ENCODE assay signal across 10 cellular contexts in the genomic region with DNA sequence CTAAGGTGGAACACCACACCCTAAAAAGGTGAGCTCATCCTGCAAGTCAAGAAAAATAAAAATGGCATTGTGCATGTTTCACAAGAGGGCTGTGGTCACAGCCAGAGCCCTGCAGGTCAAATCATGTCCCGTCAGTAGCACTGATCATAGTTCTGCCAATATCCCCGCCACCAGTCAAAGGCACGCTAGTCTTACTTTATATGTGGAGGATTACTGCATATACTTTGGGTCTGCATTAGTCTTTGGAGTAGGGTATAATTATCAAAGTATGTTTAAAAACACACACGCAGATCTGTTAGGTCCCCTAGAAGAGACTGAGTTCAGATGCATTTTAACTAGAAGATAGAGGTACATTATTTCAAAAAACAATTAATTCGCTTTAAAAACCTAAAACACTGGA. TPM values are rescaled to one million over a fixed set of nuclear protein-coding genes. Genes with fewer than 3 reads are reported as not detected.
DNase-seq lines count a peak whose midpoint lies in the region; ATAC-seq, FAIRE-seq and TF ChIP-seq lines count a peak whose summit lies in the region.
"Had no signal": no experiment of that assay in that cellular context is flagged by ENCODE, and none has a peak within 500 bp of the region (broad histone marks: within the 10 kb centered on the region; RNA-seq: fewer than 3 reads in every experiment).

No MANE protein-coding gene starts in this region.

- peaks cover 6% of the 10 kb centered on the region for H3K4me1 Mint-ChIP-seq in astrocyte (ENCODE audit: low read depth, unreplicated experiment)

- peaks cover 21% of the 10 kb centered on the region for H3K79me2 ChIP-seq in astrocyte (ENCODE audit: insufficient read depth, low read length)

- no peak for TF ChIP-seq RAD21 in A549 (conservative IDR thresholded peaks at IDR 0.05 in 1 of 2, IDR thresholded peaks at IDR 0.05 in 1 of 2)

- H3K9ac ChIP-seq in HUES6 (ENCODE audit: low read length) = peak overlapping the region; percentile 98
- H3K9ac ChIP-seq in astrocyte (ENCODE audit: low read length) = peak overlapping the region; percentile 88

- DNase-seq in A549 (ENCODE audit: low read depth in 1 of 2, low spot score in 1 of 2) (peak; percentile 28 to 35), astrocyte (ENCODE audit: low read depth) (no peak), left colon (peak in 1 of 2 donors; percentile 21), NCI-H524 treated with DMSO at 0.1 percent for 48 hours (lab: John Stamatoyannopoulos, UW) (no peak), RCC 7860 (ENCODE audit: low spot score) (no peak)
- DNase-seq: activated CD4-positive, CD25-positive, alpha-beta regulatory T cell treated with anti-CD3 and anti-CD28 coated beads, Interleukin-2, amount 50 U/mL, for 72 hours; effector memory CD8-positive, alpha-beta T cell had no signal

- TF ChIP-seq EP300 in A549 (IDR thresholded peaks at IDR 0.05) = no peak

- H3K9me3 Mint-ChIP-seq in astrocyte (ENCODE audit: unreplicated experiment) = no peaks in the 10 kb centered on the region
- H3K9me3 Mint-ChIP-seq: effector memory CD8-positive, alpha-beta T cell had no signal

- H3K36me3 ChIP-seq in HUES6 (ENCODE audit: control insufficient read depth, insufficient read depth, low read length) = peaks cover 14% of the 10 kb centered on the region; the same call in 1 of the 2 replicates
- H3K36me3 ChIP-seq in astrocyte (ENCODE audit: insufficient read depth, low read length) = no peaks in the 10 kb centered on the region

- peak overlapping the region; percentile 85 for H3K4me3 Mint-ChIP-seq in astrocyte (ENCODE audit: unreplicated experiment)

- peaks cover 9% of the 10 kb centered on the region for H3K27me3 ChIP-seq in HUES6 (ENCODE audit: control insufficient read depth, insufficient read depth, low read length)
- H3K27me3 ChIP-seq in astrocyte (ENCODE audit: insufficient read depth, low read length) = no peaks in the 10 kb centered on the region

- H3K27ac ChIP-seq in A549 = peak overlapping the region; percentile 91 to 97
- H3K27ac ChIP-seq in HUES6 (ENCODE audit: low read depth, low read length) = peak overlapping the region; percentile 38
- no peak overlapping the region for H3K27ac ChIP-seq in astrocyte (ENCODE audit: low read depth, low read length)

- 8% methylated on average over 5 of the region's 5 CpGs for WGBS in A549 (ENCODE audit: missing lambda C conversion rate)

- no peak for TF ChIP-seq POLR2A in A549 (IDR thresholded peaks at IDR 0.05; ENCODE audit: low read length)

- CTCF ChIA-PET in A549 (lab: Yijun Ruan, JAX) = interaction anchor here (1.0 to 2.9 kb wide), 7 partner anchors 9 to 586 kb away, joined by 3 to 27 read pairs (median 6); no protein-coding TSS in a partner anchor

- POLR2A ChIA-PET in A549 (lab: Yijun Ruan, JAX) = no interaction called here

- peaks cover 6% of the 10 kb centered on the region for H4K20me1 ChIP-seq in astrocyte (ENCODE audit: insufficient read depth, low read length)

- H3K4me1 ChIP-seq in A549 (peaks cover 37% of the 10 kb centered on the region), HUES6 (ENCODE audit: control insufficient read depth, insufficient read depth, low read length) (peaks cover 22% of the 10 kb centered on the region), astrocyte (ENCODE audit: insufficient read depth, low read length) (peaks cover 6% of the 10 kb centered on the region)

- peak in 1 of 2 experiments; percentile 23; a peak in 3 of 6 replicates for ATAC-seq in A549
- peak; percentile 35 for ATAC-seq in left colon
- ATAC-seq in HG03460 (IDR thresholded peaks at IDR 0.05; ENCODE audit: unreplicated experiment) = no peak
- ATAC-seq in HG03108 (IDR thresholded peaks at IDR 0.05; ENCODE audit: unreplicated experiment) = no peak
- ATAC-seq: effector memory CD8-positive, alpha-beta T cell had no signal

- TF ChIP-seq CTCF in A549 (IDR thresholded peaks at IDR 0.05) = no peak
- TF ChIP-seq CTCF in astrocyte (IDR thresholded peaks at IDR 0.05; ENCODE audit: insufficient read depth, low read depth, low read length) = no peak

- peaks cover 7% of the 10 kb centered on the region for H3K27me3 Mint-ChIP-seq in astrocyte (ENCODE audit: low read depth, unreplicated experiment)

- H2AFZ ChIP-seq in astrocyte (ENCODE audit: low read depth, low read length) = no peak overlapping the region

- H3K9me3 ChIP-seq in A549 (no peaks in the 10 kb centered on the region), HUES6 (ENCODE audit: control insufficient read depth, insufficient read depth, low read depth, low read length) (no peaks in the 10 kb centered on the region; the same call in 1 of the 2 replicates), astrocyte (ENCODE audit: insufficient read depth, low read depth, low read length) (no peaks in the 10 kb centered on the region)

- intact Hi-C loops in left colon (cut with DNase I, micrococcal nuclease) = loop anchor here in 1 of 2 donors (5.0 kb wide), 1 partner anchor 398 kb away; no protein-coding TSS in a partner anchor

- H3K4me3 ChIP-seq in A549 = peak overlapping the region; percentile 67
- H3K4me3 ChIP-seq in HUES6 (ENCODE audit: low read depth, low read length) = peak overlapping the region; percentile 95
- H3K4me3 ChIP-seq in astrocyte (ENCODE audit: insufficient read depth, low read depth, low read length) = peak overlapping the region; percentile 67

- H3K4me2 ChIP-seq in A549 (peak overlapping the region; percentile 92), astrocyte (ENCODE audit: low read length) (peak overlapping the region; percentile 85)

- no peaks in the 10 kb centered on the region for H3K36me3 Mint-ChIP-seq in astrocyte (ENCODE audit: low read depth, unreplicated experiment)

- FAIRE-seq in A549 (lab: Jason Lieb, UNC) = no peak
- FAIRE-seq in astrocyte (lab: Jason Lieb, UNC) = no peak
- FAIRE-seq in RCC 7860 (lab: Jason Lieb, UNC) = no peak

- no peak overlapping the region for H3K27ac Mint-ChIP-seq in astrocyte (ENCODE audit: unreplicated experiment)

TF ChIP-seq in A549, 52 proteins besides CTCF, POLR2A, EP300 and RAD21:
- TF ChIP-seq HMGXB4 (CRISPR knock-in tag; IDR thresholded peaks at IDR 0.05; ENCODE audit: borderline replicate concordance) (no peak), CEBPB (IDR thresholded peaks at IDR 0.05) (0 out of 4 replicates have a peak, but pooled peaks of 1 of the 2 experiments have one; percentile 3), ATOH8 (CRISPR knock-in tag; IDR thresholded peaks at IDR 0.05; ENCODE audit: low read depth) (no peak)

RNA-seq across cellular contexts. Expression of gene PERP, which starts 1.8 kb away (rescaled TPM):
- polyA plus RNA-seq in A549 (2011; rRNA removed) (48.3 and 52.5 TPM in 2 replicates), A549 (2017; fragmentation: RNase III; extraction: RNeasy Plus Mini Kit Qiagen cat#74134 plus additional on column Dnase treatment) (53.2 to 67.2 TPM (median 66.8 TPM) in 3 replicates)
- 15.0 and 21.9 TPM in 2 replicates for polyA plus RNA-seq in A549 (2012; cell fraction: cytosol; rRNA removed)
- polyA plus RNA-seq in A549 (2012; cell fraction: nucleus; rRNA removed) = 13.0 and 16.8 TPM in 2 replicates
- polyA minus RNA-seq in A549 (2011; rRNA and poly(A)+ RNA removed) = 30.5 and 35.7 TPM in 2 replicates
- total RNA-seq in astrocyte (36.4 and 43.1 TPM in 2 replicates), left colon (10 to 100 TPM; 64.3 to 81.2 TPM)

RNA-seq across cellular contexts. Expression of gene ARFGEF3, which starts 56.3 kb away (rescaled TPM):
- polyA plus RNA-seq in A549 (2011; rRNA removed) (0.83 and 1.4 TPM in 2 replicates), A549 (2017; fragmentation: RNase III; extraction: RNeasy Plus Mini Kit Qiagen cat#74134 plus additional on column Dnase treatment) (0.15 to 0.25 TPM (median 0.18 TPM) in 3 replicates)
- 0.13 and 0.16 TPM in 2 replicates for polyA plus RNA-seq in A549 (2012; cell fraction: cytosol; rRNA removed)
- 0.12 and 0.16 TPM in 2 replicates for polyA plus RNA-seq in A549 (2012; cell fraction: nucleus; rRNA removed)
- 2.2 and 2.6 TPM in 2 replicates for polyA minus RNA-seq in A549 (2011; rRNA and poly(A)+ RNA removed)
- total RNA-seq in astrocyte (1.5 and 1.9 TPM in 2 replicates), left colon (10 to 100 TPM; 19.1 to 24.8 TPM)

Comparison
In these comparisons a context has a peak if more than half of its experiments do, and no peak if none do; other contexts are left out.
1. DNase-seq: peak in A549 (2 of 2); none in astrocyte (single experiment), NCI-H524 treated with DMSO at 0.1 percent for 48 hours (single experiment) and RCC 7860 (single experiment).
2. Peak in every context shown above with its lines, with median percentiles within 50 percentile points of each other: H3K4me3 ChIP-seq.